ENCODE assay signal across 2 cellular contexts in the genomic region with DNA sequence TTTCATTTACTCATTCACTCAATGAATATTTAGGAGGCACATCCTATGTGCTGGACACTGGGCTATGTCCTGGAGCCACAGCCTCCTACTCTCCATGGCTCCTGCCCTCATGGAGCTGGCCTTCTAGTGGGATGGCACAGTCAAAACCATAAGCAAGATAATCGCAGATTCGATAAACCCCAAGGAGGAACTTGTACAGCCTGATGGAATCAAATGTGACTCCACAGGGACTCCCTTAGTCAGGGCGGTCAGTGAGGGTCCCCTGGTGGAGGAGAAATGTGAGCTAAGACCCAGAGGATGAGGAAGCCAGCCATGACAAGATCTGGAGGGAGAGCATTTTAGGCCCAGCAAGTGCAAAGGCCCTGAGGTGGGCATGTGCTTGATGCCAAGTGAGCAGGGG.
TF ChIP-seq lines count a peak whose summit lies in the region.

No MANE protein-coding gene starts in this region.

TF ChIP-seq in HepG2, 621 proteins besides CTCF, POLR2A, EP300 and RAD21:
- TF ChIP-seq, protein P1, sequence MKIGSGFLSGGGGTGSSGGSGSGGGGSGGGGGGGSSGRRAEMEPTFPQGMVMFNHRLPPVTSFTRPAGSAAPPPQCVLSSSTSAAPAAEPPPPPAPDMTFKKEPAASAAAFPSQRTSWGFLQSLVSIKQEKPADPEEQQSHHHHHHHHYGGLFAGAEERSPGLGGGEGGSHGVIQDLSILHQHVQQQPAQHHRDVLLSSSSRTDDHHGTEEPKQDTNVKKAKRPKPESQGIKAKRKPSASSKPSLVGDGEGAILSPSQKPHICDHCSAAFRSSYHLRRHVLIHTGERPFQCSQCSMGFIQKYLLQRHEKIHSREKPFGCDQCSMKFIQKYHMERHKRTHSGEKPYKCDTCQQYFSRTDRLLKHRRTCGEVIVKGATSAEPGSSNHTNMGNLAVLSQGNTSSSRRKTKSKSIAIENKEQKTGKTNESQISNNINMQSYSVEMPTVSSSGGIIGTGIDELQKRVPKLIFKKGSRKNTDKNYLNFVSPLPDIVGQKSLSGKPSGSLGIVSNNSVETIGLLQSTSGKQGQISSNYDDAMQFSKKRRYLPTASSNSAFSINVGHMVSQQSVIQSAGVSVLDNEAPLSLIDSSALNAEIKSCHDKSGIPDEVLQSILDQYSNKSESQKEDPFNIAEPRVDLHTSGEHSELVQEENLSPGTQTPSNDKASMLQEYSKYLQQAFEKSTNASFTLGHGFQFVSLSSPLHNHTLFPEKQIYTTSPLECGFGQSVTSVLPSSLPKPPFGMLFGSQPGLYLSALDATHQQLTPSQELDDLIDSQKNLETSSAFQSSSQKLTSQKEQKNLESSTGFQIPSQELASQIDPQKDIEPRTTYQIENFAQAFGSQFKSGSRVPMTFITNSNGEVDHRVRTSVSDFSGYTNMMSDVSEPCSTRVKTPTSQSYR (CRISPR knock-in tag; IDR thresholded peaks at IDR 0.05; ENCODE audit: borderline replicate concordance): no peak

TF ChIP-seq in GM12878, 131 proteins besides CTCF, POLR2A, EP300 and RAD21 (continued from another document):
- TF ChIP-seq, protein P2, sequence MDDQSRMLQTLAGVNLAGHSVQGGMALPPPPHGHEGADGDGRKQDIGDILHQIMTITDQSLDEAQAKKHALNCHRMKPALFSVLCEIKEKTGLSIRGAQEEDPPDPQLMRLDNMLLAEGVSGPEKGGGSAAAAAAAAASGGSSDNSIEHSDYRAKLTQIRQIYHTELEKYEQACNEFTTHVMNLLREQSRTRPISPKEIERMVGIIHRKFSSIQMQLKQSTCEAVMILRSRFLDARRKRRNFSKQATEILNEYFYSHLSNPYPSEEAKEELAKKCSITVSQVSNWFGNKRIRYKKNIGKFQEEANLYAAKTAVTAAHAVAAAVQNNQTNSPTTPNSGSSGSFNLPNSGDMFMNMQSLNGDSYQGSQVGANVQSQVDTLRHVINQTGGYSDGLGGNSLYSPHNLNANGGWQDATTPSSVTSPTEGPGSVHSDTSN (IDR thresholded peaks at IDR 0.05; ENCODE audit: insufficient replicate concordance, low read depth, low read length): no peak
- TF ChIP-seq TBL1XR1 (IDR thresholded peaks at IDR 0.05; ENCODE audit: low read depth, low read length) (no peak), CBX5 (IDR thresholded peaks at IDR 0.05; ENCODE audit: low read depth) (no peak), BACH1 (IDR thresholded peaks at IDR 0.05; ENCODE audit: borderline replicate concordance) (no peak), ASH2L (IDR thresholded peaks at IDR 0.05; ENCODE audit: borderline replicate concordance, low read depth) (no peak), IRF4 (IDR thresholded peaks at IDR 0.05; ENCODE audit: low read depth, low read length) (no peak), KAT2A (conservative IDR thresholded peaks at IDR 0.05; ENCODE audit: control insufficient read depth, low read depth, low read length) (no peak), POLR2AphosphoS2 (IDR thresholded peaks at IDR 0.05; ENCODE audit: low read depth, low read length) (no peak), JUNB (IDR thresholded peaks at IDR 0.05) (no peak), NFXL1 (IDR thresholded peaks at IDR 0.05; ENCODE audit: borderline replicate concordance) (no peak), GATAD2B (conservative IDR thresholded peaks at IDR 0.05; ENCODE audit: low read depth) (no peak)
- TF ChIP-seq, protein P3, sequence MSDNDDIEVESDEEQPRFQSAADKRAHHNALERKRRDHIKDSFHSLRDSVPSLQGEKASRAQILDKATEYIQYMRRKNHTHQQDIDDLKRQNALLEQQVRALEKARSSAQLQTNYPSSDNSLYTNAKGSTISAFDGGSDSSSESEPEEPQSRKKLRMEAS (IDR thresholded peaks at IDR 0.05; ENCODE audit: low read depth, low read length): no peak
- TF ChIP-seq, protein P4, sequence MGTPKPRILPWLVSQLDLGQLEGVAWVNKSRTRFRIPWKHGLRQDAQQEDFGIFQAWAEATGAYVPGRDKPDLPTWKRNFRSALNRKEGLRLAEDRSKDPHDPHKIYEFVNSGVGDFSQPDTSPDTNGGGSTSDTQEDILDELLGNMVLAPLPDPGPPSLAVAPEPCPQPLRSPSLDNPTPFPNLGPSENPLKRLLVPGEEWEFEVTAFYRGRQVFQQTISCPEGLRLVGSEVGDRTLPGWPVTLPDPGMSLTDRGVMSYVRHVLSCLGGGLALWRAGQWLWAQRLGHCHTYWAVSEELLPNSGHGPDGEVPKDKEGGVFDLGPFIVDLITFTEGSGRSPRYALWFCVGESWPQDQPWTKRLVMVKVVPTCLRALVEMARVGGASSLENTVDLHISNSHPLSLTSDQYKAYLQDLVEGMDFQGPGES (IDR thresholded peaks at IDR 0.05): no peak
